In the genomic region with DNA sequence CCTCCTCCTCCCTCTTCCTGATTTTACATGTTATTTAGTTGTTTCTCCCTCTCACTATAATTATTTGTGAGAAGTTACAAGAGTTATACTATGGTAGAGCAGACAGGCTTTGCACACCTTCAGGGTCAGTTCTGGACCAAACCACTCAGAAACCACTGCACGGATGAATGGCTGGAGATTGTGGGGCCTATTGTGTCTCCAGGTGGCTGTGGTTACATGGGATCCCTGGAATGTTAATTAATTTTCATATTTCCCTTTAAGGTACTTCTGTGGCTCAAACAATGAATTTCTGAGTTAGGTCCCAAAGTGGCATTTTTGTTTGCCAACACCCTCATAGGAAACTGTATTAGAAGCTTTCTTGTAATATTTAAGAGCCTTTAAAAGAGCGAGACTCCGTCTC, we compare ENCODE assay signal across 24 cellular contexts.
"Had no signal": no experiment of that assay in that cellular context is flagged by ENCODE, and none has a peak within 500 bp of the region (broad histone marks: within the 10 kb centered on the region; RNA-seq: fewer than 3 reads in every experiment).

No MANE protein-coding gene starts in this region.

- H3K4me3 ChIP-seq: adrenal gland, ascending aorta, coronary artery, esophagus muscularis mucosa, mucosa of descending colon, neural progenitor cell, transverse colon had no signal

- H3K9me3 ChIP-seq: adrenal gland, ascending aorta, esophagus muscularis mucosa, mucosa of descending colon, transverse colon had no signal

- H3K27me3 ChIP-seq: adrenal gland, ascending aorta, esophagus muscularis mucosa, neural progenitor cell, transverse colon had no signal

- DNase-seq: activated CD4-positive, alpha-beta memory T cell treated with anti-CD3 and anti-CD28 coated beads, Interleukin-2, amount 10 ng/mL, durations not matched to agents 7 days and 5 days; activated CD4-positive, alpha-beta T cell treated with anti-CD3 and anti-CD28 coated beads, Interleukin-2, amount 10 ng/mL, durations not matched to agents 24 days and 14 days; activated gamma-delta T cell; adrenal gland; cerebellar nuclear complex; hippocampal formation; left cardiac atrium; mesenchymal stem cell; mucosa of descending colon; naive B cell; posterior cingulate gyrus; stimulated activated CD4-positive, alpha-beta T cell treated with anti-CD3 and anti-CD28 coated beads, Interleukin-2, amount 100 ng/mL, for 48 hours; stimulated activated CD8-positive, alpha-beta memory T cell treated with anti-CD3 and anti-CD28 coated beads, Interleukin-4, amount 100 ng/mL, for 48 hours; stimulated activated naive B cell treated with anti-CD40 and anti-IgM and Interleukin-4, amounts not matched to agents 10 μg/mL and 1 μg/mL and 100 μg/mL, for 72 hours; transverse colon had no signal

- FAIRE-seq: frontal cortex, urothelium cell line had no signal

- H3K4me2 ChIP-seq: neural progenitor cell had no signal

- H2AFZ ChIP-seq: neural progenitor cell had no signal

- H3K4me1 Mint-ChIP-seq: naive B cell; neural progenitor cell; stimulated activated naive B cell treated with anti-CD40 and anti-IgM and Interleukin-4, amounts not matched to agents 10 μg/mL and 1 μg/mL and 100 μg/mL, for 72 hours had no signal

- H3K27ac ChIP-seq: adrenal gland, ascending aorta, coronary artery, esophagus muscularis mucosa, neural progenitor cell, transverse colon, VCaP had no signal

- H3K27me3 Mint-ChIP-seq: activated CD4-positive, alpha-beta memory T cell treated with anti-CD3 and anti-CD28 coated beads, Interleukin-2, amount 10 ng/mL, durations not matched to agents 7 days and 5 days; activated CD4-positive, alpha-beta T cell treated with anti-CD3 and anti-CD28 coated beads, Interleukin-2, amount 10 ng/mL, durations not matched to agents 24 days and 14 days; activated naive CD4-positive, alpha-beta T cell treated with anti-CD3 and anti-CD28 coated beads, Interleukin-2, amount 50 U/mL, for 24 hours; naive B cell; stimulated activated naive B cell treated with anti-CD40 and anti-IgM and Interleukin-4, amounts not matched to agents 10 μg/mL and 1 μg/mL and 100 μg/mL, for 72 hours had no signal

- H3K9ac ChIP-seq: neural progenitor cell had no signal

- H3K36me3 Mint-ChIP-seq: activated naive CD4-positive, alpha-beta T cell treated with anti-CD3 and anti-CD28 coated beads, Interleukin-2, amount 50 U/mL, for 24 hours; naive B cell; neural progenitor cell; stimulated activated naive B cell treated with anti-CD40 and anti-IgM and Interleukin-4, amounts not matched to agents 10 μg/mL and 1 μg/mL and 100 μg/mL, for 72 hours had no signal

- H3K4me1 ChIP-seq: adrenal gland, ascending aorta, transverse colon had no signal

- H3K9me3 Mint-ChIP-seq: activated CD4-positive, alpha-beta memory T cell treated with anti-CD3 and anti-CD28 coated beads, Interleukin-2, amount 10 ng/mL, durations not matched to agents 7 days and 5 days; stimulated activated naive B cell treated with anti-CD40 and anti-IgM and Interleukin-4, amounts not matched to agents 10 μg/mL and 1 μg/mL and 100 μg/mL, for 72 hours had no signal

- H3K36me3 ChIP-seq: adrenal gland, ascending aorta, esophagus muscularis mucosa, neural progenitor cell, transverse colon had no signal

- H3K4me3 Mint-ChIP-seq: activated CD4-positive, alpha-beta memory T cell treated with anti-CD3 and anti-CD28 coated beads, Interleukin-2, amount 10 ng/mL, durations not matched to agents 7 days and 5 days; activated CD4-positive, alpha-beta T cell treated with anti-CD3 and anti-CD28 coated beads, Interleukin-2, amount 10 ng/mL, durations not matched to agents 24 days and 14 days; activated naive CD4-positive, alpha-beta T cell treated with anti-CD3 and anti-CD28 coated beads, Interleukin-2, amount 50 U/mL, for 24 hours; naive B cell; neural progenitor cell; stimulated activated naive B cell treated with anti-CD40 and anti-IgM and Interleukin-4, amounts not matched to agents 10 μg/mL and 1 μg/mL and 100 μg/mL, for 72 hours; T-helper 2 cell treated with Interferon-gamma antibody and Interleukin-4, amounts not matched to agents 5 μg/mL and 100 μg/mL, for 36 hours had no signal

- H3K27ac Mint-ChIP-seq: activated CD4-positive, alpha-beta memory T cell treated with anti-CD3 and anti-CD28 coated beads, Interleukin-2, amount 10 ng/mL, durations not matched to agents 7 days and 5 days; activated CD4-positive, alpha-beta T cell treated with anti-CD3 and anti-CD28 coated beads, Interleukin-2, amount 10 ng/mL, durations not matched to agents 24 days and 14 days; activated naive CD4-positive, alpha-beta T cell treated with anti-CD3 and anti-CD28 coated beads, Interleukin-2, amount 50 U/mL, for 24 hours; naive B cell; neural progenitor cell; stimulated activated naive B cell treated with anti-CD40 and anti-IgM and Interleukin-4, amounts not matched to agents 10 μg/mL and 1 μg/mL and 100 μg/mL, for 72 hours; T-helper 2 cell treated with Interferon-gamma antibody and Interleukin-4, amounts not matched to agents 5 μg/mL and 100 μg/mL, for 36 hours had no signal
